ENCODE assay signal across 14 cellular contexts in the genomic region with DNA sequence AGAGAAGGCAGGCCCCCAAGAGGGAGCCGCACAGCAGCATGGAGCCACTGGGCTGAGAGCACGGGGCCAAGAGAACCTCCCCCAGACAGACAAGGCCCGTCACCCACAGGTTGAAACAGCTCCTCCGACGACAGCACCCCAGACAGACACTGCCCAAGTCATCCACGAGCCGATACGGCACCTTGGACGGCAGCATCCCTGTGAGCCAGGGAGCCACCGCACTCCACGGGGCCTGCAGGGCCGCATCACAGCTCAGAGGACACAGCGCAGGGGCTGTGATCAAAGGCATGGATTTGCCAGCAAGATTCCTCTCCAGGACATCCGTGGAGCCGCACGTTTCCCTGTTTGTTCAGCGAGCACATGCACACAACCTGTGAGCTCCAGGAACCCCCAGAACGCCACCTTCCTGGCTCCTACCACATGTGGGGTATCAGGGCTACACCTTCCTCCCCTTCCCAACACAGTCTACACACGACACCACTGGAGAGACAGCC. TPM values are rescaled to one million over a fixed set of nuclear protein-coding genes. Genes with fewer than 3 reads are reported as not detected.
DNase-seq lines count a peak whose midpoint lies in the region; ATAC-seq and TF ChIP-seq lines count a peak whose summit lies in the region.
"Had no signal": no experiment of that assay in that cellular context is flagged by ENCODE, and none has a peak within 500 bp of the region (broad histone marks: within the 10 kb centered on the region; RNA-seq: fewer than 3 reads in every experiment).

No MANE protein-coding gene starts in this region.

- no peak overlapping the region for H3K27ac ChIP-seq in right cardiac atrium (ENCODE audit: low read length)
- H3K27ac ChIP-seq in spleen, result peak overlapping the region in 2 of 8 donors; percentile 96 to 99
- H3K27ac ChIP-seq: SK-N-MC had no signal

- H3K4me1 ChIP-seq in right cardiac atrium (ENCODE audit: control insufficient read depth, insufficient read depth, low read length) (peaks cover 28% of the 10 kb centered on the region), spleen (peaks cover 54 to 80% (median 69%) of the 10 kb centered on the region in 6 donors)

- H3K27me3 ChIP-seq in right cardiac atrium (ENCODE audit: control insufficient read depth, insufficient read depth) (no peaks in the 10 kb centered on the region), spleen (replicated peaks in 1 of 7) (no peaks in the 10 kb centered on the region)
- H3K27me3 ChIP-seq: upper lobe of right lung had no signal

- POLR2A ChIA-PET in activated CD4-positive, alpha-beta T cell treated with anti-CD3 and anti-CD28 coated beads, Interleukin-2, amount 10 ng/mL, durations not matched to agents 7 days and 5 days (lab: Charles Lee), result no interaction called here

- H3K4me3 Mint-ChIP-seq in activated CD4-positive, alpha-beta T cell treated with anti-CD3 and anti-CD28 coated beads, Interleukin-2, amount 10 ng/mL, durations not matched to agents 7 days and 5 days, result peak overlapping the region; percentile 54
- H3K4me3 Mint-ChIP-seq in activated T-cell treated with anti-CD3 and anti-CD28 coated beads, Interleukin-2, amount 50 U/mL, for 72 hours, result peak overlapping the region in 1 of 2 donors; percentile 57

- peak overlapping the region; percentile 33 for H3K27ac Mint-ChIP-seq in activated CD4-positive, alpha-beta T cell treated with anti-CD3 and anti-CD28 coated beads, Interleukin-2, amount 10 ng/mL, durations not matched to agents 7 days and 5 days
- H3K27ac Mint-ChIP-seq in activated T-cell treated with anti-CD3 and anti-CD28 coated beads, Interleukin-2, amount 50 U/mL, for 72 hours, result peak overlapping the region; percentile 81

- 72% methylated on average over 19 of the region's 19 CpGs for WGBS in right cardiac atrium
- 86 to 90% (median 88%) methylated on average over 10 to 19 of the region's 19 CpGs for WGBS in spleen, 5 donors

- H3K36me3 ChIP-seq in spleen, result peaks cover 0 to 33% (median 9%) of the 10 kb centered on the region in 6 donors

- H3K4me3 ChIP-seq in right cardiac atrium (ENCODE audit: low read length) (no peak overlapping the region), spleen (peak overlapping the region in 1 of 8 donors; percentile 93)
- H3K4me3 ChIP-seq: SK-N-MC, upper lobe of right lung had no signal

- H3K9me3 ChIP-seq in right cardiac atrium (ENCODE audit: control insufficient read depth, low read length), result no peaks in the 10 kb centered on the region
- no peaks in the 10 kb centered on the region for H3K9me3 ChIP-seq in spleen
- H3K9me3 ChIP-seq: upper lobe of right lung had no signal

- H3K4me1 Mint-ChIP-seq in activated CD4-positive, alpha-beta T cell treated with anti-CD3 and anti-CD28 coated beads, Interleukin-2, amount 10 ng/mL, durations not matched to agents 7 days and 5 days, result peaks cover 40% of the 10 kb centered on the region
- H3K4me1 Mint-ChIP-seq in activated T-cell treated with anti-CD3 and anti-CD28 coated beads, Interleukin-2, amount 50 U/mL, for 72 hours (ENCODE audit: low read depth), result peaks cover 40% of the 10 kb centered on the region

- no peak for ATAC-seq in activated T-cell treated with anti-CD3 and anti-CD28 coated beads, Interleukin-2, amount 50 U/mL, for 72 hours (replicated peaks in 1 of 2)
- ATAC-seq in right cardiac atrium (no peak), HG02610 (IDR thresholded peaks at IDR 0.05; ENCODE audit: unreplicated experiment) (no peak), HG02588 (IDR thresholded peaks at IDR 0.05; ENCODE audit: unreplicated experiment) (no peak), GM18909 (IDR thresholded peaks at IDR 0.05; ENCODE audit: poor library complexity, unreplicated experiment) (no peak)
- ATAC-seq: upper lobe of right lung had no signal

- no peak for TF ChIP-seq CTCF in spleen (IDR thresholded peaks at IDR 0.05 in 8 of 11, conservative IDR thresholded peaks at IDR 0.05 in 3 of 11)

- CTCF ChIA-PET in activated CD4-positive, alpha-beta T cell treated with anti-CD3 and anti-CD28 coated beads, Interleukin-2, amount 10 ng/mL, durations not matched to agents 7 days and 5 days (lab: Charles Lee), result interaction anchor here (1.3 kb wide), 1 partner anchor 12 kb away, joined by 3 read pairs; no protein-coding TSS in a partner anchor

- intact Hi-C loops in right cardiac atrium (cut with DNase I), result loop anchor here (5.0 to 10.0 kb wide), 3 partner anchors 78 to 97 kb away; no protein-coding TSS in a partner anchor
- intact Hi-C loops in spleen (cut with DNase I; ENCODE audit: low total_unique reads), result no loop called here

- peaks cover 25% of the 10 kb centered on the region for H3K36me3 Mint-ChIP-seq in activated CD4-positive, alpha-beta T cell treated with anti-CD3 and anti-CD28 coated beads, Interleukin-2, amount 10 ng/mL, durations not matched to agents 7 days and 5 days (ENCODE audit: low read depth)
- peaks cover 0 to 7% of the 10 kb centered on the region in 2 donors for H3K36me3 Mint-ChIP-seq in activated T-cell treated with anti-CD3 and anti-CD28 coated beads, Interleukin-2, amount 50 U/mL, for 72 hours (ENCODE audit: insufficient read depth in 2 of 2)

- no peak for TF ChIP-seq POLR2A in spleen (IDR thresholded peaks at IDR 0.05)

- no peaks in the 10 kb centered on the region for H3K27me3 Mint-ChIP-seq in activated CD4-positive, alpha-beta T cell treated with anti-CD3 and anti-CD28 coated beads, Interleukin-2, amount 10 ng/mL, durations not matched to agents 7 days and 5 days
- H3K27me3 Mint-ChIP-seq in activated T-cell treated with anti-CD3 and anti-CD28 coated beads, Interleukin-2, amount 50 U/mL, for 72 hours (ENCODE audit: low read depth), result no peaks in the 10 kb centered on the region

- H3K9me3 Mint-ChIP-seq in activated CD4-positive, alpha-beta T cell treated with anti-CD3 and anti-CD28 coated beads, Interleukin-2, amount 10 ng/mL, durations not matched to agents 7 days and 5 days, result no peaks in the 10 kb centered on the region
- H3K9me3 Mint-ChIP-seq in activated T-cell treated with anti-CD3 and anti-CD28 coated beads, Interleukin-2, amount 50 U/mL, for 72 hours, result no peaks in the 10 kb centered on the region

- no peak for DNase-seq in activated CD4-positive, alpha-beta T cell treated with anti-CD3 and anti-CD28 coated beads, Interleukin-2, amount 10 ng/mL, durations not matched to agents 7 days and 5 days
- DNase-seq in activated CD4-positive, alpha-beta T cell treated with anti-CD3 and anti-CD28 coated beads for 1 hour, result no peak
- no peak for DNase-seq in activated T-cell treated with anti-CD3 and anti-CD28 coated beads, Interleukin-2, amount 50 U/mL, for 72 hours
- peak in 2 of 3 donors; percentile 47 to 53 for DNase-seq in right cardiac atrium
- peak; percentile 73 for DNase-seq in spleen
- DNase-seq: ACHN; hippocampal formation; NCI-H2171 treated with DMSO at 0.1 percent for 48 hours; stimulated activated CD4-positive, alpha-beta T cell treated with anti-CD3 and anti-CD28 coated beads, Interleukin-4, amount 100 ng/mL, for 24 hours; upper lobe of right lung had no signal

RNA-seq across cellular contexts. Expression of gene CTBP1, which starts 3.9 kb away (rescaled TPM):
- total RNA-seq in activated CD4-positive, alpha-beta T cell treated with anti-CD3 and anti-CD28 coated beads, Interleukin-2, amount 10 ng/mL, durations not matched to agents 7 days and 5 days, result 100 to 1,000 TPM; 223 to 242 TPM
- total RNA-seq in activated T-cell treated with anti-CD3 and anti-CD28 coated beads, Interleukin-2, amount 50 U/mL, for 72 hours, result 100 to 1,000 TPM; 182 to 190 TPM
- total RNA-seq in right cardiac atrium (100 to 1,000 TPM; 123 to 145 (median 134) TPM), spleen (100 to 1,000 TPM; 162 to 226 (median 196) TPM)
- polyA plus RNA-seq in right cardiac atrium (119 TPM), spleen (100 to 1,000 TPM; 101 to 176 (median 123) TPM)

RNA-seq across cellular contexts. Expression of gene MAEA, which starts 44.7 kb away (rescaled TPM):
- total RNA-seq in activated CD4-positive, alpha-beta T cell treated with anti-CD3 and anti-CD28 coated beads, Interleukin-2, amount 10 ng/mL, durations not matched to agents 7 days and 5 days, result 10 to 100 TPM; 63.8 to 69.0 TPM
- total RNA-seq in activated T-cell treated with anti-CD3 and anti-CD28 coated beads, Interleukin-2, amount 50 U/mL, for 72 hours, result 10 to 100 TPM; 38.4 to 48.4 TPM
- 10 to 100 TPM; 51.6 to 61.8 (median 59.2) TPM for total RNA-seq in right cardiac atrium
- 53.4 TPM for polyA plus RNA-seq in right cardiac atrium
- 100 to 1,000 TPM in 1 of 7 donors, 10 to 100 TPM in 6; 64.3 to 112 (median 85.6) TPM for total RNA-seq in spleen
- 10 to 100 TPM; 46.6 to 76.5 (median 58.8) TPM for polyA plus RNA-seq in spleen

Comparison
In these comparisons a context has a peak if more than half of its experiments do, and no peak if none do; other contexts are left out.
1. DNase-seq: peak in right cardiac atrium (2 of 3) and spleen (single experiment); none in activated CD4-positive, alpha-beta T cell treated with anti-CD3 and anti-CD28 coated beads, Interleukin-2, amount 10 ng/mL, durations not matched to agents 7 days and 5 days (single experiment), activated CD4-positive, alpha-beta T cell treated with anti-CD3 and anti-CD28 coated beads for 1 hour (single experiment) and activated T-cell treated with anti-CD3 and anti-CD28 coated beads, Interleukin-2, amount 50 U/mL, for 72 hours (0 of 2).